7 cellular contexts compared by ENCODE assay signal in the genomic region with DNA sequence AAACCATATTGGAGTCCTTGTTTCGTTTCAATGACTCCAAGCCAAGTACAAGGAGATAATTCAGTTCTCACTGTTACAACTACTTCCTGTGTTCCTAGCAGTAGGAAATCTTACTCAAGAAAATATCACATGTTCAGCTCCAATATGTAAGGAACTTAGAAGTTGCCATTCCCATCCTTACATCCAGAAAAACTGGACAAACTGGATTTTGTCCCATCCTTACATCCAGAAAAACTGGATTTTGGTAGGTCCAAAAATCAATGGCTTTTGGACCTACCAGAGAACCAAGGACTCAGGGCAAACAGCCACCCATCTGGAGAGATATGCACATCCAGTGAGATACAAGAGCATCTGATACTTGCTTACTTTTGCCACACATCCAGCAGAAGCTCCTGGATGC.
"Had no signal": no experiment of that assay in that cellular context is flagged by ENCODE, and none has a peak within 500 bp of the region (broad histone marks: within the 10 kb centered on the region; RNA-seq: fewer than 3 reads in every experiment).

No MANE protein-coding gene starts in this region.

- H3K4me3 Mint-ChIP-seq: GM23338, H9, IgD-negative memory B cell had no signal

- H3K27ac ChIP-seq: HL-60 had no signal

- ATAC-seq: GM23338, HepG2 had no signal

- H3K4me2 ChIP-seq: GM23338 had no signal

- H2AFZ ChIP-seq: GM23338 had no signal

- H3K4me3 ChIP-seq: GM23338 had no signal

- DNase-seq: H9, HCEC 1CT, KBM-7 had no signal

- H3K4me1 Mint-ChIP-seq: H9, IgD-negative memory B cell had no signal

- H3K27ac Mint-ChIP-seq: GM23338, H9 had no signal
